ENCODE assay signal across 1 cellular context in genomic region chr10:17473228-17473950, GRCh38.
TF ChIP-seq lines count a peak whose summit lies in the region.

No MANE protein-coding gene starts in this region.

TF ChIP-seq in GM23338, 12 proteins besides CTCF, POLR2A, EP300 and RAD21 (continued from another document):
- TF ChIP-seq REST (IDR thresholded peaks at IDR 0.05; ENCODE audit: unreplicated experiment): no peak
- TF ChIP-seq, protein P1, sequence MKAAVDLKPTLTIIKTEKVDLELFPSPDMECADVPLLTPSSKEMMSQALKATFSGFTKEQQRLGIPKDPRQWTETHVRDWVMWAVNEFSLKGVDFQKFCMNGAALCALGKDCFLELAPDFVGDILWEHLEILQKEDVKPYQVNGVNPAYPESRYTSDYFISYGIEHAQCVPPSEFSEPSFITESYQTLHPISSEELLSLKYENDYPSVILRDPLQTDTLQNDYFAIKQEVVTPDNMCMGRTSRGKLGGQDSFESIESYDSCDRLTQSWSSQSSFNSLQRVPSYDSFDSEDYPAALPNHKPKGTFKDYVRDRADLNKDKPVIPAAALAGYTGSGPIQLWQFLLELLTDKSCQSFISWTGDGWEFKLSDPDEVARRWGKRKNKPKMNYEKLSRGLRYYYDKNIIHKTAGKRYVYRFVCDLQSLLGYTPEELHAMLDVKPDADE (IDR thresholded peaks at IDR 0.05): no peak
